In the genomic region with DNA sequence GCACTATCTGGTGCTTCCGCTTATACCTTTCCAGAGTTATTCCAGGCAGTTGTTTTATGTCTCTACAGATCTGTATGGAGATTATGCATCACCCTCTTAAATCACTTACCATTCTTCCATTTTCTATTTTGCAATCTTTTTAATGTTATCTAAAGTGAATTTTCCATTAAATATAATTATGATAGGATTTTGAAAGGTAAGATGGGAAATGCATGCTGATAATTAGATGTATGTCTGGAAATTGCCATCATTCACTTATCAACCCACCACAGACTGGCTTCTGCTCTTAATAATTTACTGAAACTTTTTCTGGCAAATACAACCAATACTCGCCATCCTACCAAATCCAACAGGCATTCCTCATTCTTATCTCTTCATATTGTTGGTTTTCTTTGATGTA, we compare ENCODE assay signal across 30 cellular contexts.
"Had no signal": no experiment of that assay in that cellular context is flagged by ENCODE, and none has a peak within 500 bp of the region (broad histone marks: within the 10 kb centered on the region; RNA-seq: fewer than 3 reads in every experiment).

No MANE protein-coding gene starts in this region.

- H3K27me3 ChIP-seq: ascending aorta, breast epithelium, cardiac muscle cell, colonic mucosa, esophagus squamous epithelium, gastroesophageal sphincter had no signal

- H3K9me3 ChIP-seq: ascending aorta, breast epithelium, colonic mucosa, esophagus squamous epithelium, gastroesophageal sphincter had no signal

- H3K27ac ChIP-seq: ascending aorta, breast epithelium, cardiac muscle cell, colonic mucosa, epithelial cell of prostate, esophagus squamous epithelium, gastroesophageal sphincter, VCaP had no signal

- ATAC-seq: activated naive CD4-positive, alpha-beta T cell treated with anti-CD3 and anti-CD28 coated beads, Interleukin-2, amount 50 U/mL, for 72 hours; activated T-cell treated with anti-CD3 and anti-CD28 coated beads, Interleukin-2, amount 50 U/mL, for 72 hours; gastroesophageal sphincter; WTC11 had no signal

- FAIRE-seq: endothelial cell of umbilical vein, TTC549 had no signal

- DNase-seq: activated CD4-positive, alpha-beta memory T cell treated with anti-CD3 and anti-CD28 coated beads, Interleukin-2, amount 10 ng/mL, durations not matched to agents 7 days and 5 days; activated CD4-positive, alpha-beta T cell treated with anti-CD3 and anti-CD28 coated beads for 1 hour; activated CD4-positive, alpha-beta T cell treated with anti-CD3 and anti-CD28 coated beads for 4 hours; activated CD4-positive, alpha-beta T cell treated with anti-CD3 and anti-CD28 coated beads, Interleukin-2, amount 10 ng/mL, durations not matched to agents 7 days and 5 days; activated CD4-positive, alpha-beta T cell treated with anti-CD3 and anti-CD28 coated beads, Interleukin-2, amount 50 U/mL, for 4 hours; activated CD8-positive, alpha-beta memory T cell treated with anti-CD3 and anti-CD28 coated beads, Interleukin-2, amount 50 U/mL, for 48 hours; activated gamma-delta T cell; activated naive CD4-positive, alpha-beta T cell; activated naive CD4-positive, alpha-beta T cell treated with anti-CD3 and anti-CD28 coated beads, Interleukin-2, amount 10 ng/mL, durations not matched to agents 7 days and 5 days; activated naive CD8-positive, alpha-beta T cell treated with anti-CD3 and anti-CD28 coated beads, Interleukin-2, amount 10 ng/mL, durations not matched to agents 7 days and 5 days; activated T-cell treated with anti-CD3 and anti-CD28 coated beads for 4 hours; activated T-cell treated with anti-CD3 and anti-CD28 coated beads, Interleukin-2, amount 50 U/mL, for 24 hours; activated T-cell treated with anti-CD3 and anti-CD28 coated beads, Interleukin-2, amount 50 U/mL, for 72 hours; central memory CD4-positive, alpha-beta T cell; cerebellar nuclear complex; colonic mucosa; effector CD8-positive, alpha-beta T cell; esophagus squamous epithelium; foreskin melanocyte; hippocampal formation had no signal

- H3K36me3 ChIP-seq: ascending aorta, breast epithelium, cardiac muscle cell, colonic mucosa, esophagus squamous epithelium, gastroesophageal sphincter had no signal

- H3K4me3 ChIP-seq: ascending aorta, breast epithelium, cardiac muscle cell, colonic mucosa, esophagus squamous epithelium, gastroesophageal sphincter had no signal

- H3K4me1 ChIP-seq: ascending aorta, breast epithelium, colonic mucosa, esophagus squamous epithelium, gastroesophageal sphincter had no signal
